In the genomic region with DNA sequence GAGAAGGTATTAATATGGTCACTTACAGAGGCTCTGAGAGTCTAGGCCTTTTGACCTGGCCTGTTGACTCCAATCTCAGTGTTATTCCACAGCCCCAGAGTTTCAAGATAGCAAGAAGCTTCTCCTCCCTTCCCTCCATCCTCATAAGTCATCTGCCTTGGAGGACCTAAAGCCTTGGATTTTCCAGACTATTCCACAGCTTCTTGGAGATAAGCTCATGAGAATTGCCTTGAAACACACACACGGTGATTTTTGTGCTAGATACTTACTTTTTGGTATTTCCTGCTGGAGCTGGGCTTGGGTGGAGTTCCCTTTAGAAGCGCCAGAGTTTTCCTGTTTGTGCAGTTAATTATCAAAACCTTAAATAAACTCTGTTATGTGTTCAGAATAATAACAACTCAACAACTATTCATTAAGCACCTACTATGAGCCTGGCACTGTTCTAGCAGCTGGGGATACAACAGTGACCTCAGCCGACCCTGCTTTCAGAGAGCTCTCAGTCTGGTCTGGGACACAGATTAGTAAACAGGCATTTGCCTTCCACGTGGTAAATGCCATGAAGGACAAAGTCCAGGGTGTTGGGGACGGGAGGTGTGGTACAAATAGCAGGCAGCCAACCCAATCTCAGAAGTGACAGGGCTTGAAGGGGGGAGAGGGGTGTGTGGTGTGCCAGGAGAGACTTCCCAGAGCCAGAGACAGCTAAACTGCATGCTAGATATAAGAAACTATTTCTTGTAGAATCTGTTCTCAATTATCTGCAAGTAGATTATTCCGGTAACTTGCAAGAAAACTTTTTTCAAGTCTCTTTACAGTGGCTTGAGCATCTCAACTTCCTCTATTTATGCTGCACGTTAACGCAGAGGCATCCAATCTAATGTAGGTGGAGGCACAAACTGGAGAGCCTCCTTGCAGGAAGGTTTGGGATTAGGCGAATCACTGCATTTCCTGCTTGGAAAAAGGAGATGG, we compare ENCODE assay signal across 10 cellular contexts. TPM values are rescaled to one million over a fixed set of nuclear protein-coding genes. Genes with fewer than 3 reads are reported as not detected.
DNase-seq lines count a peak whose midpoint lies in the region; ATAC-seq and TF ChIP-seq lines count a peak whose summit lies in the region.
"Had no signal": no experiment of that assay in that cellular context is flagged by ENCODE, and none has a peak within 500 bp of the region (broad histone marks: within the 10 kb centered on the region; RNA-seq: fewer than 3 reads in every experiment).

No MANE protein-coding gene starts in this region.

- H3K9me3 ChIP-seq in breast epithelium (no peaks in the 10 kb centered on the region), mammary epithelial cell (replicated peaks; ENCODE audit: insufficient read depth, low read length) (no peaks in the 10 kb centered on the region), gastroesophageal sphincter (no peaks in the 10 kb centered on the region)

- WGBS in mammary epithelial cell (ENCODE audit: low coverage, missing lambda C conversion rate) = 81% methylated on average over 9 of the region's 9 CpGs
- 43 to 45% methylated on average over 8 of the region's 9 CpGs for WGBS in gastroesophageal sphincter (ENCODE audit: low coverage in 1 of 2), 2 donors

- no peaks in the 10 kb centered on the region for H4K20me1 ChIP-seq in mammary epithelial cell (ENCODE audit: insufficient read depth, low read length)

- in situ Hi-C loops in mammary epithelial cell (cut with MboI; ENCODE audit: low sequenced_read_pairs in 2 of 2) = no loop called here

- TF ChIP-seq CTCF in breast epithelium (IDR thresholded peaks at IDR 0.05) (no peak), mammary epithelial cell (conservative IDR thresholded peaks at IDR 0.05 in 1 of 2, IDR thresholded peaks at IDR 0.05 in 1 of 2; ENCODE audit: extremely low read depth in 1 of 2, insufficient read depth in 1 of 2, low read depth in 1 of 2, low read length in 2 of 2) (no peak), gastroesophageal sphincter (IDR thresholded peaks at IDR 0.05) (no peak)

- H3K27me3 ChIP-seq in breast epithelium (no peaks in the 10 kb centered on the region), mammary epithelial cell (ENCODE audit: insufficient read depth, low read length) (no peaks in the 10 kb centered on the region), gastroesophageal sphincter (no peaks in the 10 kb centered on the region)

- H3K27ac Mint-ChIP-seq in naive thymus-derived CD8-positive, alpha-beta T cell = peak overlapping the region in 7 of 10 donors; percentile 38 to 81 (median 67)
- no peak overlapping the region for H3K27ac Mint-ChIP-seq in stimulated activated naive B cell treated with anti-CD40 and anti-IgM and Interleukin-4, amounts not matched to agents 10 μg/mL and 1 μg/mL and 100 μg/mL, for 72 hours

- H3K27ac ChIP-seq in breast epithelium (peak overlapping the region; percentile 67 to 72), mammary epithelial cell (ENCODE audit: insufficient read depth, low read depth, low read length) (no peak overlapping the region), gastroesophageal sphincter (peak overlapping the region; percentile 40 to 72 (median 58))

- H3K9me3 Mint-ChIP-seq in naive thymus-derived CD8-positive, alpha-beta T cell = no peaks in the 10 kb centered on the region
- no peaks in the 10 kb centered on the region for H3K9me3 Mint-ChIP-seq in stimulated activated naive B cell treated with anti-CD40 and anti-IgM and Interleukin-4, amounts not matched to agents 10 μg/mL and 1 μg/mL and 100 μg/mL, for 72 hours

- intact Hi-C loops in breast epithelium (cut with DNase I; ENCODE audit: low total_unique reads) (no loop called here), mammary epithelial cell (cut with micrococcal nuclease) (no loop called here)

- TF ChIP-seq EP300 in gastroesophageal sphincter (IDR thresholded peaks at IDR 0.05) = no peak

- H2AFZ ChIP-seq in mammary epithelial cell (ENCODE audit: low read depth, low read length) = no peak overlapping the region

- dilution Hi-C loops in mammary epithelial cell (cut with HindIII; ENCODE audit: low sequenced_read_pairs) = no loop called here

- BruUV-seq in mammary epithelial cell (replicated peaks; lab: Mats Ljungman, UMichigan) = no TSS peak

- no peak overlapping the region for H3K9ac ChIP-seq in mammary epithelial cell (ENCODE audit: insufficient read depth, low read length)

- TF ChIP-seq POLR2A in breast epithelium (IDR thresholded peaks at IDR 0.05) = no peak
- no peak for TF ChIP-seq POLR2A in gastroesophageal sphincter (IDR thresholded peaks at IDR 0.05)

- ATAC-seq in gastroesophageal sphincter (peak; percentile 31), GM21786 (IDR thresholded peaks at IDR 0.05; ENCODE audit: unreplicated experiment) (no peak)
- ATAC-seq in naive thymus-derived CD8-positive, alpha-beta T cell = no peak
- no peak for ATAC-seq in stimulated activated naive B cell treated with anti-CD40 and anti-IgM and Interleukin-4, amounts not matched to agents 10 μg/mL and 1 μg/mL and 100 μg/mL, for 72 hours (replicated peaks)

- no peaks in the 10 kb centered on the region for H3K79me2 ChIP-seq in mammary epithelial cell (ENCODE audit: insufficient read depth, low read length)

- DNase-seq in breast epithelium (ENCODE audit: low spot score in 2 of 2) (no peak), mammary epithelial cell (no peak), ecto neural progenitor cell (ENCODE audit: low spot score) (no peak)
- DNase-seq in naive thymus-derived CD8-positive, alpha-beta T cell = no peak
- no peak for DNase-seq in stimulated activated naive CD4-positive, alpha-beta T cell treated with Interleukin-2 at 50 U/mL for 16 hours (lab: John Stamatoyannopoulos, UW)
- DNase-seq in stimulated activated naive B cell treated with anti-CD40 and anti-IgM and Interleukin-4, amounts not matched to agents 10 μg/mL and 1 μg/mL and 100 μg/mL, for 72 hours = no peak
- DNase-seq: activated effector memory CD4-positive, alpha-beta T cell treated with anti-CD3 and anti-CD28 coated beads, Interleukin-2, amount 50 U/mL, for 16 hours; stimulated activated CD4-positive, alpha-beta T cell treated with anti-CD3 and anti-CD28 coated beads, Interleukin-4, amount 100 ng/mL, for 1 hour had no signal

- H3K27me3 Mint-ChIP-seq in naive thymus-derived CD8-positive, alpha-beta T cell = no peaks in the 10 kb centered on the region
- H3K27me3 Mint-ChIP-seq in stimulated activated naive B cell treated with anti-CD40 and anti-IgM and Interleukin-4, amounts not matched to agents 10 μg/mL and 1 μg/mL and 100 μg/mL, for 72 hours = peaks cover 5 to 11% of the 10 kb centered on the region in 2 donors

- no peaks in the 10 kb centered on the region for H3K36me3 Mint-ChIP-seq in naive thymus-derived CD8-positive, alpha-beta T cell
- no peaks in the 10 kb centered on the region for H3K36me3 Mint-ChIP-seq in stimulated activated naive B cell treated with anti-CD40 and anti-IgM and Interleukin-4, amounts not matched to agents 10 μg/mL and 1 μg/mL and 100 μg/mL, for 72 hours

- no peak overlapping the region for H3K4me2 ChIP-seq in mammary epithelial cell (ENCODE audit: insufficient read depth, low read depth, low read length)

- H3K4me1 ChIP-seq in breast epithelium (peaks cover 0 to 6% of the 10 kb centered on the region in 2 donors), mammary epithelial cell (ENCODE audit: insufficient read depth, low read length) (no peaks in the 10 kb centered on the region), gastroesophageal sphincter (peaks cover 11 to 69% (median 20%) of the 10 kb centered on the region in 3 donors)

- peaks cover 25 to 45% (median 28%) of the 10 kb centered on the region in 4 donors for H3K4me1 Mint-ChIP-seq in naive thymus-derived CD8-positive, alpha-beta T cell
- H3K4me1 Mint-ChIP-seq in stimulated activated naive B cell treated with anti-CD40 and anti-IgM and Interleukin-4, amounts not matched to agents 10 μg/mL and 1 μg/mL and 100 μg/mL, for 72 hours = peaks cover 0 to 2% of the 10 kb centered on the region in 2 donors

- H3K36me3 ChIP-seq in breast epithelium = no peaks in the 10 kb centered on the region
- H3K36me3 ChIP-seq in mammary epithelial cell (ENCODE audit: insufficient read depth, low read length) = no peaks in the 10 kb centered on the region
- no peaks in the 10 kb centered on the region for H3K36me3 ChIP-seq in gastroesophageal sphincter

- POLR2A ChIA-PET in naive thymus-derived CD8-positive, alpha-beta T cell (lab: Charles Lee) = interaction anchor here (0.6 to 1.6 kb wide), 5 partner anchors 50 to 732 kb away, joined by 3 to 9 read pairs (median 4); a partner anchor contains a TSS

- peak overlapping the region in 6 of 10 donors; percentile 13 to 51 (median 44) for H3K4me3 Mint-ChIP-seq in naive thymus-derived CD8-positive, alpha-beta T cell
- H3K4me3 Mint-ChIP-seq in stimulated activated naive B cell treated with anti-CD40 and anti-IgM and Interleukin-4, amounts not matched to agents 10 μg/mL and 1 μg/mL and 100 μg/mL, for 72 hours = no peak overlapping the region

- CTCF ChIA-PET in mammary epithelial cell (lab: Charles Lee; ENCODE audit: low non-redundant PET) = no interaction called here

- no peak overlapping the region for H3K4me3 ChIP-seq in breast epithelium
- H3K4me3 ChIP-seq in mammary epithelial cell (replicated peaks in 1 of 3; ENCODE audit: insufficient read depth in 1 of 3, low read depth in 2 of 3, low read length in 3 of 3) = no peak overlapping the region
- H3K4me3 ChIP-seq in gastroesophageal sphincter = no peak overlapping the region

RNA-seq across cellular contexts. Expression of a gene that starts 55.9 kb away (rescaled TPM):
- total RNA-seq in breast epithelium (100 to 1,000 TPM; 129 to 223 (median 206) TPM), mammary epithelial cell (10 to 100 TPM in 1 of 2 donors, 1 to 10 TPM in 1; 5.5 to 10.8 TPM), gastroesophageal sphincter (100 to 1,000 TPM; 117 to 224 (median 154) TPM)
- polyA plus RNA-seq in mammary epithelial cell = 3.2 TPM
- polyA minus RNA-seq in mammary epithelial cell = 1.2 TPM
- total RNA-seq in naive thymus-derived CD8-positive, alpha-beta T cell = 10 to 100 TPM; 29.6 TPM
- polyA plus RNA-seq in naive thymus-derived CD8-positive, alpha-beta T cell = 1 to 10 TPM; 2.6 to 4.0 (median 3.2) TPM

Comparison
In these comparisons a context has a peak if more than half of its experiments do, and no peak if none do; other contexts are left out.
1. H3K4me3 Mint-ChIP-seq: peak in naive thymus-derived CD8-positive, alpha-beta T cell (6 of 10); none in stimulated activated naive B cell treated with anti-CD40 and anti-IgM and Interleukin-4, amounts not matched to agents 10 μg/mL and 1 μg/mL and 100 μg/mL, for 72 hours (0 of 2).